ENCODE assay signal across 7 cellular contexts in genomic region chr22:24602847-24603769, GRCh38. TPM values are rescaled to one million over a fixed set of nuclear protein-coding genes. Genes with fewer than 3 reads are reported as not detected.
DNase-seq lines count a peak whose midpoint lies in the region; ATAC-seq and TF ChIP-seq lines count a peak whose summit lies in the region.
"Not testable (repeated sequence)": the region's sequence is repeated elsewhere in the genome, so short reads cannot be mapped to it uniquely, and the experiment has no call there.

GGT1 (plus strand) TSS chr22:24603193; CDS start chr22:24611082, 7,889 bp downstream.

- H3K4me1 Mint-ChIP-seq in T-helper 1 cell treated with Interleukin-12 subunit alpha and Interleukin-12 subunit beta and Interleukin-4 antibody, amounts not matched to agents 30 μg/mL and 1 μg/mL, for 36 hours (ENCODE audit: low read depth), result peaks cover 31% of the 10 kb centered on the region
- H3K4me1 Mint-ChIP-seq in activated T-helper 17 cell treated with anti-CD3 and anti-CD28 coated beads, Interleukin-2, amount 50 U/mL, for 72 hours; endothelial cell (ENCODE audit: unreplicated experiment): not testable (repeated sequence)

- not testable (repeated sequence) for H3K9me3 ChIP-seq in KOPT-K1 (ENCODE audit: insufficient read depth, low read length, poor library complexity, severe bottlenecking); liver (ENCODE audit: control insufficient read depth in 4 of 4, low read length in 3 of 4); prostate gland

- H3K4me3 Mint-ChIP-seq in T-helper 1 cell treated with Interleukin-12 subunit alpha and Interleukin-12 subunit beta and Interleukin-4 antibody, amounts not matched to agents 30 μg/mL and 1 μg/mL, for 36 hours, result peak within 1 kb of the TSS; percentile 71
- H3K4me3 Mint-ChIP-seq in activated T-helper 17 cell treated with anti-CD3 and anti-CD28 coated beads, Interleukin-2, amount 50 U/mL, for 72 hours, result peak within 1 kb of the TSS; percentile 67
- H3K4me3 Mint-ChIP-seq in endothelial cell (ENCODE audit: unreplicated experiment), result not testable (repeated sequence)

- H3K27ac Mint-ChIP-seq in T-helper 1 cell treated with Interleukin-12 subunit alpha and Interleukin-12 subunit beta and Interleukin-4 antibody, amounts not matched to agents 30 μg/mL and 1 μg/mL, for 36 hours, result peak within 1 kb of the TSS; percentile 84
- H3K27ac Mint-ChIP-seq in activated T-helper 17 cell treated with anti-CD3 and anti-CD28 coated beads, Interleukin-2, amount 50 U/mL, for 72 hours, result peak within 1 kb of the TSS; percentile 77
- H3K27ac Mint-ChIP-seq in endothelial cell (ENCODE audit: unreplicated experiment), result peak within 1 kb of the TSS; percentile 72

- peak within 1 kb of the TSS in 2 of 3 donors; percentile 45 to 46 for H3K4me3 ChIP-seq in liver (ENCODE audit: low read depth in 1 of 3, low read length in 3 of 3)
- H3K4me3 ChIP-seq in prostate gland, result peak within 1 kb of the TSS in 1 of 2 donors; percentile 28

- DNase-seq in EH (ENCODE audit: low read depth), result peak; percentile 29
- not testable (repeated sequence) for DNase-seq in endothelial cell (ENCODE audit: low spot score); prostate gland (ENCODE audit: low spot score)

- TF ChIP-seq RAD21 in liver (IDR thresholded peaks at IDR 0.05), result not testable (repeated sequence)

- not testable (repeated sequence) for H3K36me3 ChIP-seq in KOPT-K1 (ENCODE audit: insufficient read depth, low read length); liver (ENCODE audit: control insufficient read depth in 4 of 4, insufficient read depth in 3 of 4, low read depth in 1 of 4, low read length in 3 of 4); prostate gland

- H3K27ac ChIP-seq in KOPT-K1 (ENCODE audit: low read depth, low read length, poor library complexity, severe bottlenecking) (peak within 1 kb of the TSS; percentile 55), liver (ENCODE audit: low read depth in 1 of 2, low read length in 2 of 2) (peak within 1 kb of the TSS; percentile 57 to 77), prostate gland (peak within 1 kb of the TSS; percentile 42 to 68)

- H3K27me3 ChIP-seq in liver (ENCODE audit: control insufficient read depth in 4 of 4, insufficient read depth in 4 of 4, low read length in 3 of 4); prostate gland (replicated peaks; ENCODE audit: insufficient read depth): not testable (repeated sequence)

- not testable (repeated sequence) for H3K9me3 Mint-ChIP-seq in T-helper 1 cell treated with Interleukin-12 subunit alpha and Interleukin-12 subunit beta and Interleukin-4 antibody, amounts not matched to agents 30 μg/mL and 1 μg/mL, for 36 hours; activated T-helper 17 cell treated with anti-CD3 and anti-CD28 coated beads, Interleukin-2, amount 50 U/mL, for 72 hours; endothelial cell (ENCODE audit: unreplicated experiment)

- not testable (repeated sequence) for H3K27me3 Mint-ChIP-seq in T-helper 1 cell treated with Interleukin-12 subunit alpha and Interleukin-12 subunit beta and Interleukin-4 antibody, amounts not matched to agents 30 μg/mL and 1 μg/mL, for 36 hours (ENCODE audit: low read depth); activated T-helper 17 cell treated with anti-CD3 and anti-CD28 coated beads, Interleukin-2, amount 50 U/mL, for 72 hours; endothelial cell (ENCODE audit: unreplicated experiment)

- not testable (repeated sequence) for H3K36me3 Mint-ChIP-seq in T-helper 1 cell treated with Interleukin-12 subunit alpha and Interleukin-12 subunit beta and Interleukin-4 antibody, amounts not matched to agents 30 μg/mL and 1 μg/mL, for 36 hours (ENCODE audit: low read depth); activated T-helper 17 cell treated with anti-CD3 and anti-CD28 coated beads, Interleukin-2, amount 50 U/mL, for 72 hours (ENCODE audit: low read depth); endothelial cell (ENCODE audit: low read depth, unreplicated experiment)

- not testable (repeated sequence) for TF ChIP-seq POLR2A in prostate gland (IDR thresholded peaks at IDR 0.05)

- 49% methylated on average over 21 of the region's 22 CpGs for WGBS in liver
- 60% methylated on average over 21 of the region's 22 CpGs for WGBS in prostate gland

- intact Hi-C loops in prostate gland (cut with DNase I), result not testable (repeated sequence)

- H3K9ac ChIP-seq in liver (ENCODE audit: low read depth in 1 of 2, low read length in 2 of 2), result peak within 1 kb of the TSS in 1 of 2 donors; percentile 59

- TF ChIP-seq CTCF in endothelial cell (IDR thresholded peaks at IDR 0.05; ENCODE audit: unreplicated experiment); liver (IDR thresholded peaks at IDR 0.05; ENCODE audit: low read depth, low read length, missing input control); prostate gland (IDR thresholded peaks at IDR 0.05): not testable (repeated sequence)

- peaks cover 13 to 33% (median 25%) of the 10 kb centered on the region in 4 donors for H3K4me1 ChIP-seq in liver (ENCODE audit: control insufficient read depth in 4 of 4, insufficient read depth in 4 of 4, low read length in 3 of 4)
- H3K4me1 ChIP-seq in prostate gland (replicated peaks), result not testable (repeated sequence)

- not testable (repeated sequence) for ATAC-seq in activated T-helper 17 cell treated with anti-CD3 and anti-CD28 coated beads, Interleukin-2, amount 50 U/mL, for 72 hours (replicated peaks)

TF ChIP-seq in liver, 16 proteins besides CTCF, POLR2A, EP300 and RAD21:
- peak in 1 of 2 donors; percentile 10 for TF ChIP-seq HNF4A (conservative IDR thresholded peaks at IDR 0.05)
- peak in 1 of 2 donors; percentile 12 for TF ChIP-seq RXRA (IDR thresholded peaks at IDR 0.05)

RNA-seq across cellular contexts. Expression of gene GGT1, which starts in this region (rescaled TPM):
- 100 to 1,000 TPM in 1 of 2 donors, 10 to 100 TPM in 1; 82.4 to 122 TPM for total RNA-seq in activated T-helper 17 cell treated with anti-CD3 and anti-CD28 coated beads, Interleukin-2, amount 50 U/mL, for 72 hours
- total RNA-seq in endothelial cell (ENCODE audit: unreplicated experiment) (4.6 TPM), liver (100 to 1,000 TPM in 1 of 2 donors, 10 to 100 TPM in 1; 90.5 to 107 TPM), prostate gland (100 to 1,000 TPM in 1 of 2 donors, 10 to 100 TPM in 1; 64.6 to 114 TPM)
- 100 to 1,000 TPM; 117 to 147 TPM for polyA plus RNA-seq in liver

Comparison
In these comparisons a context has a peak if more than half of its experiments do, and no peak if none do; other contexts are left out.
1. RNA of gene GGT1 (total RNA-seq): 82.4 to 122 TPM in activated T-helper 17 cell treated with anti-CD3 and anti-CD28 coated beads, Interleukin-2, amount 50 U/mL, for 72 hours, 64.6 to 114 TPM in prostate gland and 90.5 to 107 TPM in liver; 4.6 TPM in endothelial cell (single experiment); every median in the first group is over 10 times any median in the second.
2. Peak in every context shown above with its lines, with median percentiles within 50 percentile points of each other: H3K27ac ChIP-seq and H3K27ac Mint-ChIP-seq.